Comparison of ENCODE assay signal across 10 cellular contexts in the genomic region with DNA sequence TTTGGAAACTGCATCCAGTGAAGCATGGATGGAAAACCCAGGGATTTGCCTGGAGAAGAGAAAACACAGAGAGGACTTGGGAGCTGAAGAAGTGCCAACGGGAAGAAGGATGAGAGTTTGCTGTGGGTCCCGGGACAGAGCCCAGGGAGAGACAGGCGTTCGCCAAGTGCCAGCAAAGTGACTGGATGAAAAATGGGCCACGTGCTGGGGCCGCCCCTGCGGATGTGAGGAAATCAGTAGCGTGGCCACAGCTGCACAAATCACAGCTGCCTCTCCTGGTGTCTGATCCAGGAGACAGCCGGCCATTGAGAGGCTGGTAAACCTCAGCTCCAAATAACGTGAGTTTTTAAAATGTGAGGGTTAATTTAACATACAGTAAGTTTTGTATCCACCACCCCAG.
A peak's percentile ranks its signal among the peaks of the same experiment; 100 is the strongest.
DNase-seq lines count a peak whose midpoint lies in the region; ATAC-seq, FAIRE-seq and TF ChIP-seq lines count a peak whose summit lies in the region.
"Had no signal": no experiment of that assay in that cellular context is flagged by ENCODE, and none has a peak within 500 bp of the region (broad histone marks: within the 10 kb centered on the region; RNA-seq: fewer than 3 reads in every experiment).

No MANE protein-coding gene starts in this region.

- no peaks in the 10 kb centered on the region for H3F3A ChIP-seq in neural cell (ENCODE audit: insufficient read depth, low read length, poor library complexity, severe bottlenecking)

- ATAC-seq in esophagus mucosa, result peak; percentile 45

- no peak for TF ChIP-seq EP300 in neural cell (conservative IDR thresholded peaks at IDR 0.05; ENCODE audit: poor library complexity, severe bottlenecking)

- TF ChIP-seq RAD21 in neural cell (conservative IDR thresholded peaks at IDR 0.05), result no peak

- H3K27me3 ChIP-seq in neural cell (ENCODE audit: insufficient read depth, low read depth, low read length), result peaks cover 31% of the 10 kb centered on the region

- peak overlapping the region; percentile 26 for H3K4me2 ChIP-seq in neural cell (ENCODE audit: low read length)

- H3K27ac ChIP-seq in neural cell (ENCODE audit: low read length), result peak overlapping the region; percentile 35
- H3K27ac ChIP-seq: C4-2B, dorsolateral prefrontal cortex had no signal

- no peaks in the 10 kb centered on the region for H3K79me2 ChIP-seq in neural cell (replicated peaks; ENCODE audit: insufficient read depth, low read length)

- peak overlapping the region; percentile 36 for H3K9ac ChIP-seq in neural cell (ENCODE audit: low read length)

- FAIRE-seq in GM19239 (lab: Jason Lieb, UNC), result no peak

- H3K9me3 ChIP-seq in neural cell (ENCODE audit: low read length), result no peaks in the 10 kb centered on the region

- peak overlapping the region; percentile 15 for H2AFZ ChIP-seq in neural cell (ENCODE audit: low read depth, low read length)

- no peaks in the 10 kb centered on the region for H4K20me1 ChIP-seq in neural cell (ENCODE audit: insufficient read depth)

- H3K4me3 ChIP-seq in neural cell (ENCODE audit: low read length), result peak overlapping the region; percentile 47

- no peaks in the 10 kb centered on the region for H3K36me3 ChIP-seq in neural cell (ENCODE audit: insufficient read depth, low read length)

- TF ChIP-seq CTCF in neural cell (IDR thresholded peaks at IDR 0.05; ENCODE audit: poor library complexity, severe bottlenecking), result no peak

- H3K9me2 ChIP-seq in neural cell (ENCODE audit: insufficient read depth, low read length), result no peaks in the 10 kb centered on the region

- DNase-seq in CD1c-positive myeloid dendritic cell (ENCODE audit: extremely low spot score) (peak; percentile 11), NCI-H2196 (lab: John Stamatoyannopoulos, UW; ENCODE audit: unreplicated experiment) (peak; percentile 68), GM19239 (ENCODE audit: insufficient read length, low spot score) (no peak)
- DNase-seq in stimulated activated CD8-positive, alpha-beta memory T cell treated with anti-CD3 and anti-CD28 coated beads, Interleukin-4, amount 100 ng/mL, for 48 hours, result no peak
- no peak for DNase-seq in activated CD4-positive, alpha-beta T cell treated with anti-CD3 and anti-CD28 coated beads, Interleukin-2, amount 50 U/mL, for 48 hours
- DNase-seq in stimulated activated CD4-positive, alpha-beta T cell treated with anti-CD3 and anti-CD28 coated beads, Interleukin-4, amount 100 ng/mL, for 4 hours, result no peak

TF ChIP-seq in neural cell, 6 proteins besides CTCF, POLR2A, EP300 and RAD21:
- TF ChIP-seq, protein P1, sequence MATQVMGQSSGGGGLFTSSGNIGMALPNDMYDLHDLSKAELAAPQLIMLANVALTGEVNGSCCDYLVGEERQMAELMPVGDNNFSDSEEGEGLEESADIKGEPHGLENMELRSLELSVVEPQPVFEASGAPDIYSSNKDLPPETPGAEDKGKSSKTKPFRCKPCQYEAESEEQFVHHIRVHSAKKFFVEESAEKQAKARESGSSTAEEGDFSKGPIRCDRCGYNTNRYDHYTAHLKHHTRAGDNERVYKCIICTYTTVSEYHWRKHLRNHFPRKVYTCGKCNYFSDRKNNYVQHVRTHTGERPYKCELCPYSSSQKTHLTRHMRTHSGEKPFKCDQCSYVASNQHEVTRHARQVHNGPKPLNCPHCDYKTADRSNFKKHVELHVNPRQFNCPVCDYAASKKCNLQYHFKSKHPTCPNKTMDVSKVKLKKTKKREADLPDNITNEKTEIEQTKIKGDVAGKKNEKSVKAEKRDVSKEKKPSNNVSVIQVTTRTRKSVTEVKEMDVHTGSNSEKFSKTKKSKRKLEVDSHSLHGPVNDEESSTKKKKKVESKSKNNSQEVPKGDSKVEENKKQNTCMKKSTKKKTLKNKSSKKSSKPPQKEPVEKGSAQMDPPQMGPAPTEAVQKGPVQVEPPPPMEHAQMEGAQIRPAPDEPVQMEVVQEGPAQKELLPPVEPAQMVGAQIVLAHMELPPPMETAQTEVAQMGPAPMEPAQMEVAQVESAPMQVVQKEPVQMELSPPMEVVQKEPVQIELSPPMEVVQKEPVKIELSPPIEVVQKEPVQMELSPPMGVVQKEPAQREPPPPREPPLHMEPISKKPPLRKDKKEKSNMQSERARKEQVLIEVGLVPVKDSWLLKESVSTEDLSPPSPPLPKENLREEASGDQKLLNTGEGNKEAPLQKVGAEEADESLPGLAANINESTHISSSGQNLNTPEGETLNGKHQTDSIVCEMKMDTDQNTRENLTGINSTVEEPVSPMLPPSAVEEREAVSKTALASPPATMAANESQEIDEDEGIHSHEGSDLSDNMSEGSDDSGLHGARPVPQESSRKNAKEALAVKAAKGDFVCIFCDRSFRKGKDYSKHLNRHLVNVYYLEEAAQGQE (IDR thresholded peaks at IDR 0.05; ENCODE audit: borderline replicate concordance), result no peak
- TF ChIP-seq TAF1 (IDR thresholded peaks at IDR 0.05; ENCODE audit: low read depth), result no peak
- no peak for TF ChIP-seq POLR2AphosphoS5 (IDR thresholded peaks at IDR 0.05)
- TF ChIP-seq SMC3 (conservative IDR thresholded peaks at IDR 0.05; ENCODE audit: poor library complexity), result no peak
- no peak for TF ChIP-seq MXI1 (conservative IDR thresholded peaks at IDR 0.05; ENCODE audit: poor library complexity, severe bottlenecking)
- TF ChIP-seq EZH2 (IDR thresholded peaks at IDR 0.05; ENCODE audit: borderline replicate concordance, insufficient read depth, low read length, poor library complexity, severe bottlenecking), result no peak
TF ChIP-seq in neural cell: peak in this region for 0.

Comparison
In these comparisons a context has a peak if more than half of its experiments do, and no peak if none do; other contexts are left out.
1. DNase-seq: peak in CD1c-positive myeloid dendritic cell (single experiment) and NCI-H2196 (single experiment); none in stimulated activated CD8-positive, alpha-beta memory T cell treated with anti-CD3 and anti-CD28 coated beads, Interleukin-4, amount 100 ng/mL, for 48 hours (single experiment), activated CD4-positive, alpha-beta T cell treated with anti-CD3 and anti-CD28 coated beads, Interleukin-2, amount 50 U/mL, for 48 hours (0 of 2), GM19239 (single experiment) and stimulated activated CD4-positive, alpha-beta T cell treated with anti-CD3 and anti-CD28 coated beads, Interleukin-4, amount 100 ng/mL, for 4 hours (0 of 2).